Comparison of ENCODE assay signal across 22 cellular contexts in the genomic region with DNA sequence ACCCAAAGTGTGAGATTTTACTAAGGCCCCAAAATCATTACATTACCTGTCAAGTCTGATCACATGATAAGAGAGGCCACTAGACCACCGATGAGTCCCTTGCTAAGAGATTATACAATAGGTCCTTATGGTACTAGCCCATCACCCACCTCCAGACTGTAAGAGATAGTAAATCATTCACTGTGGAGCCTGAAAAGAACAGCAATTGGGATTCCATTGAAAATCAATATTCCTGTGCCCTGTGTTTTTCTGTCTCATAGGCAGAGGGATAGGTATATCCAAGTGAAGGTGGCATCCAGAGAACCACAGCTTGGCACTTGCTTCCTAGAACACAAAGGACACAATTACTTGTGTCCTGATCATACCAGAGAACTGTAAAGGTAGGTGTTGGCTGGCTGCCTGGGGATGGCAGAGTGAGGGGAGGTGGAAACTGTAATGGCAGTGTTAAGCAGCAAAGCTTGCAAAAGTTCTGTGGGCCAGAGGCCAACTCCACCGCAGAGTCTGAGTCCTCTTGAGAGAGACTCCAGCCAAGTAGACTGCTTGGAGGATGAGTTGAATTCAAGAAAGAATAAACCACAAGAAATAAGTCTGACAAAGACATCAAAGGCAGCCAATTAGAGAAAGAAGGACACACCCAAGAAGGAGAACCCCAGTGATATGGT.
A peak's percentile ranks its signal among the peaks of the same experiment; 100 is the strongest.
DNase-seq lines count a peak whose midpoint lies in the region; ATAC-seq and TF ChIP-seq lines count a peak whose summit lies in the region.
"Had no signal": no experiment of that assay in that cellular context is flagged by ENCODE, and none has a peak within 500 bp of the region (broad histone marks: within the 10 kb centered on the region; RNA-seq: fewer than 3 reads in every experiment).

No MANE protein-coding gene starts in this region.

- WGBS in hepatocyte (ENCODE audit: low lambda C conversion rate, missing lambda C conversion rate), result 85% methylated on average over 2 of the region's 2 CpGs

- no peaks in the 10 kb centered on the region for H3K36me3 Mint-ChIP-seq in endothelial cell (ENCODE audit: low read depth, unreplicated experiment)
- H3K36me3 Mint-ChIP-seq: activated naive CD4-positive, alpha-beta T cell treated with anti-CD3 and anti-CD28 coated beads, Interleukin-2, amount 50 U/mL, for 72 hours; stimulated activated memory B cell treated with anti-CD40 and anti-IgM and Interleukin-4, amounts not matched to agents 10 μg/mL and 1 μg/mL and 100 μg/mL, for 72 hours had no signal

- no peaks in the 10 kb centered on the region for H3K36me3 ChIP-seq in hepatocyte (replicated peaks; ENCODE audit: insufficient read depth, low read depth)
- H3K36me3 ChIP-seq: BE2C, tibial artery had no signal

- H3K4me2 ChIP-seq in hepatocyte, result no peak overlapping the region

- peak; percentile 6 for DNase-seq in EL
- peak; percentile 36 for DNase-seq in MV-4-11 (lab: John Stamatoyannopoulos, UW)
- no peak for DNase-seq in endothelial cell (ENCODE audit: low spot score)
- peak; percentile 9 for DNase-seq in pons (ENCODE audit: low spot score)
- no peak for DNase-seq in inferior parietal cortex (ENCODE audit: extremely low spot score)
- DNase-seq in hepatocyte (ENCODE audit: low spot score), result no peak
- no peak for DNase-seq in DMS114 treated with DMSO at 0.1 percent for 48 hours (lab: John Stamatoyannopoulos, UW; ENCODE audit: unreplicated experiment)
- DNase-seq: activated CD4-positive, alpha-beta memory T cell treated with anti-CD3 and anti-CD28 coated beads, Interleukin-2, amount 10 ng/mL, durations not matched to agents 7 days and 5 days; activated T-cell treated with anti-CD3 and anti-CD28 coated beads, Interleukin-2, amount 50 U/mL, for 4 hours; BE2C; Calu3; central memory CD4-positive, alpha-beta T cell; effector memory CD4-positive, alpha-beta T cell; NCI-H1092 treated with DMSO at 0.1 percent for 48 hours; stimulated activated CD4-positive, alpha-beta T cell treated with anti-CD3 and anti-CD28 coated beads, Interleukin-12 subunit alpha, Interleukin-12 subunit beta, amount 100 ng/mL, for 4 hours had no signal

- peaks cover 5% of the 10 kb centered on the region for H3K4me1 ChIP-seq in hepatocyte (ENCODE audit: insufficient read depth)
- H3K4me1 ChIP-seq: BE2C, parathyroid adenoma, tibial artery had no signal

- H3K9me3 Mint-ChIP-seq in endothelial cell (ENCODE audit: unreplicated experiment), result no peaks in the 10 kb centered on the region
- H3K9me3 Mint-ChIP-seq: stimulated activated memory B cell treated with anti-CD40 and anti-IgM and Interleukin-4, amounts not matched to agents 10 μg/mL and 1 μg/mL and 100 μg/mL, for 72 hours had no signal

- ATAC-seq in HG02981 (IDR thresholded peaks at IDR 0.05; ENCODE audit: unreplicated experiment), result no peak
- ATAC-seq: activated naive CD4-positive, alpha-beta T cell treated with anti-CD3 and anti-CD28 coated beads, Interleukin-2, amount 50 U/mL, for 72 hours; activated T-cell treated with anti-CD3 and anti-CD28 coated beads, Interleukin-2, amount 50 U/mL, for 4 hours; K562; stimulated activated memory B cell treated with anti-CD40 and anti-IgM and Interleukin-4, amounts not matched to agents 10 μg/mL and 1 μg/mL and 100 μg/mL, for 72 hours had no signal

- no peaks in the 10 kb centered on the region for H3K27me3 Mint-ChIP-seq in endothelial cell (ENCODE audit: unreplicated experiment)
- H3K27me3 Mint-ChIP-seq: activated CD4-positive, alpha-beta memory T cell treated with anti-CD3 and anti-CD28 coated beads, Interleukin-2, amount 10 ng/mL, durations not matched to agents 7 days and 5 days; stimulated activated memory B cell treated with anti-CD40 and anti-IgM and Interleukin-4, amounts not matched to agents 10 μg/mL and 1 μg/mL and 100 μg/mL, for 72 hours had no signal

- H2AFZ ChIP-seq in hepatocyte, result no peak overlapping the region
- H2AFZ ChIP-seq: parathyroid adenoma had no signal

- TF ChIP-seq CTCF in endothelial cell (IDR thresholded peaks at IDR 0.05; ENCODE audit: unreplicated experiment) (no peak), hepatocyte (IDR thresholded peaks at IDR 0.05; ENCODE audit: poor library complexity) (no peak)

- H3K4me1 Mint-ChIP-seq in endothelial cell (ENCODE audit: unreplicated experiment), result peaks cover 13% of the 10 kb centered on the region
- H3K4me1 Mint-ChIP-seq: activated CD4-positive, alpha-beta memory T cell treated with anti-CD3 and anti-CD28 coated beads, Interleukin-2, amount 10 ng/mL, durations not matched to agents 7 days and 5 days; stimulated activated memory B cell treated with anti-CD40 and anti-IgM and Interleukin-4, amounts not matched to agents 10 μg/mL and 1 μg/mL and 100 μg/mL, for 72 hours had no signal

- no peak overlapping the region for H3K4me3 Mint-ChIP-seq in endothelial cell (ENCODE audit: unreplicated experiment)
- H3K4me3 Mint-ChIP-seq: activated CD4-positive, alpha-beta memory T cell treated with anti-CD3 and anti-CD28 coated beads, Interleukin-2, amount 10 ng/mL, durations not matched to agents 7 days and 5 days; activated T-cell treated with anti-CD3 and anti-CD28 coated beads, Interleukin-2, amount 50 U/mL, for 4 hours; stimulated activated memory B cell treated with anti-CD40 and anti-IgM and Interleukin-4, amounts not matched to agents 10 μg/mL and 1 μg/mL and 100 μg/mL, for 72 hours had no signal

- no peak overlapping the region for H3K27ac ChIP-seq in hepatocyte
- H3K27ac ChIP-seq: HL-60, parathyroid adenoma, tibial artery had no signal

- no peaks in the 10 kb centered on the region for H3K9me2 ChIP-seq in hepatocyte (replicated peaks; ENCODE audit: insufficient read depth)

- H3K79me2 ChIP-seq in hepatocyte, result no peaks in the 10 kb centered on the region
- H3K79me2 ChIP-seq: parathyroid adenoma had no signal

- H3K4me3 ChIP-seq in hepatocyte, result no peak overlapping the region
- H3K4me3 ChIP-seq: K562, tibial artery had no signal

- H3K9me3 ChIP-seq in hepatocyte (ENCODE audit: low read depth), result no peaks in the 10 kb centered on the region
- H3K9me3 ChIP-seq: BE2C, tibial artery had no signal

- no peaks in the 10 kb centered on the region for H4K20me1 ChIP-seq in hepatocyte (ENCODE audit: insufficient read depth, poor library complexity, severe bottlenecking)

- peak overlapping the region; percentile 0 for H3K27ac Mint-ChIP-seq in endothelial cell (ENCODE audit: unreplicated experiment)
- H3K27ac Mint-ChIP-seq: activated CD4-positive, alpha-beta memory T cell treated with anti-CD3 and anti-CD28 coated beads, Interleukin-2, amount 10 ng/mL, durations not matched to agents 7 days and 5 days; activated naive CD4-positive, alpha-beta T cell treated with anti-CD3 and anti-CD28 coated beads, Interleukin-2, amount 50 U/mL, for 72 hours; stimulated activated memory B cell treated with anti-CD40 and anti-IgM and Interleukin-4, amounts not matched to agents 10 μg/mL and 1 μg/mL and 100 μg/mL, for 72 hours had no signal

- H3K27me3 ChIP-seq in hepatocyte, result no peaks in the 10 kb centered on the region
- H3K27me3 ChIP-seq: BE2C, tibial artery had no signal

Comparison
In these comparisons a context has a peak if more than half of its experiments do, and no peak if none do; other contexts are left out.
1. DNase-seq: peak in EL (single experiment), MV-4-11 (single experiment) and pons (single experiment); none in endothelial cell (single experiment), inferior parietal cortex (single experiment), hepatocyte (single experiment) and DMS114 treated with DMSO at 0.1 percent for 48 hours (single experiment).